Comparison of ENCODE assay signal across 9 cellular contexts in genomic region chr10:3761111-3761686, GRCh38. TPM values are rescaled to one million over a fixed set of nuclear protein-coding genes. Genes with fewer than 3 reads are reported as not detected.
DNase-seq lines count a peak whose midpoint lies in the region; ATAC-seq, FAIRE-seq and TF ChIP-seq lines count a peak whose summit lies in the region.
"Had no signal": no experiment of that assay in that cellular context is flagged by ENCODE, and none has a peak within 500 bp of the region (broad histone marks: within the 10 kb centered on the region; RNA-seq: fewer than 3 reads in every experiment).

No MANE protein-coding gene starts in this region.

- no peak for TF ChIP-seq CTCF in D721Med (IDR thresholded peaks at IDR 0.05; ENCODE audit: insufficient read depth, missing control alignments)
- no peak for TF ChIP-seq CTCF in WERI-Rb-1 (IDR thresholded peaks at IDR 0.05; ENCODE audit: low read depth, low read length)

- CTCF ChIA-PET in activated CD4-positive, alpha-beta memory T cell treated with anti-CD3 and anti-CD28 coated beads for 36 hours (lab: Charles Lee), result interaction anchor here (0.8 to 1.9 kb wide), 5 partner anchors 10 to 565 kb away, joined by 3 to 8 read pairs (median 3); no protein-coding TSS in a partner anchor

- FAIRE-seq in D721Med (lab: Jason Lieb, UNC), result no peak

- H3K9me3 Mint-ChIP-seq in activated T-cell treated with anti-CD3 and anti-CD28 coated beads, Interleukin-2, amount 50 U/mL, for 24 hours, result peaks cover 4% of the 10 kb centered on the region
- H3K9me3 Mint-ChIP-seq in activated CD4-positive, alpha-beta memory T cell treated with anti-CD3 and anti-CD28 coated beads for 36 hours, result peaks cover 11% of the 10 kb centered on the region

- H3K27ac Mint-ChIP-seq in activated T-cell treated with anti-CD3 and anti-CD28 coated beads, Interleukin-2, amount 50 U/mL, for 24 hours, result peak overlapping the region; percentile 92
- peak overlapping the region; percentile 90 for H3K27ac Mint-ChIP-seq in activated CD4-positive, alpha-beta memory T cell treated with anti-CD3 and anti-CD28 coated beads for 36 hours

- H3K36me3 ChIP-seq in WERI-Rb-1, result no peaks in the 10 kb centered on the region

- POLR2A ChIA-PET in activated CD4-positive, alpha-beta memory T cell treated with anti-CD3 and anti-CD28 coated beads for 36 hours (lab: Charles Lee), result interaction anchor here (0.6 to 6.4 kb wide), 12 partner anchors 9 to 582 kb away, joined by 3 to 63 read pairs (median 6); partner anchors contain the start of gene KLF6

- DNase-seq in activated T-cell treated with anti-CD3 and anti-CD28 coated beads, Interleukin-2, amount 50 U/mL, for 24 hours, result no peak
- DNase-seq in activated T-cell treated with anti-CD3 and anti-CD28 coated beads for 4 hours, result no peak
- DNase-seq in activated CD4-positive, alpha-beta memory T cell treated with anti-CD3 and anti-CD28 coated beads for 36 hours, result peak; percentile 48
- peak; percentile 34 for DNase-seq in stimulated activated CD8-positive, alpha-beta memory T cell treated with anti-CD3 and anti-CD28 coated beads, Interleukin-4, amount 100 ng/mL, for 48 hours
- no peak for DNase-seq in NCI-H345 (lab: John Stamatoyannopoulos, UW)
- DNase-seq in D721Med (ENCODE audit: insufficient read length, low spot score), result no peak
- no peak for DNase-seq in WERI-Rb-1

- H3K27ac ChIP-seq in WERI-Rb-1, result no peak overlapping the region
- H3K27ac ChIP-seq: SK-N-MC had no signal

- intact Hi-C loops in activated CD4-positive, alpha-beta memory T cell treated with anti-CD3 and anti-CD28 coated beads for 36 hours (cut with micrococcal nuclease), result loop anchor here (1.0 to 5.0 kb wide), 3 partner anchors 68 to 294 kb away; no protein-coding TSS in a partner anchor

- H3K27me3 ChIP-seq in WERI-Rb-1 (ENCODE audit: insufficient read depth, low read depth, severe bottlenecking), result no peaks in the 10 kb centered on the region

- no peaks in the 10 kb centered on the region for H3K9me3 ChIP-seq in WERI-Rb-1 (ENCODE audit: severe bottlenecking)

- peaks cover 98% of the 10 kb centered on the region for H3K4me1 Mint-ChIP-seq in activated T-cell treated with anti-CD3 and anti-CD28 coated beads, Interleukin-2, amount 50 U/mL, for 24 hours (ENCODE audit: low read depth)
- peaks cover 99% of the 10 kb centered on the region for H3K4me1 Mint-ChIP-seq in activated CD4-positive, alpha-beta memory T cell treated with anti-CD3 and anti-CD28 coated beads for 36 hours (ENCODE audit: low read depth)

- H3K36me3 Mint-ChIP-seq in activated T-cell treated with anti-CD3 and anti-CD28 coated beads, Interleukin-2, amount 50 U/mL, for 24 hours (ENCODE audit: low read depth), result peaks cover 3% of the 10 kb centered on the region
- H3K36me3 Mint-ChIP-seq in activated CD4-positive, alpha-beta memory T cell treated with anti-CD3 and anti-CD28 coated beads for 36 hours, result peaks cover 5% of the 10 kb centered on the region

- H3K4me3 Mint-ChIP-seq in activated T-cell treated with anti-CD3 and anti-CD28 coated beads, Interleukin-2, amount 50 U/mL, for 24 hours, result no peak overlapping the region
- no peak overlapping the region for H3K4me3 Mint-ChIP-seq in activated CD4-positive, alpha-beta memory T cell treated with anti-CD3 and anti-CD28 coated beads for 36 hours

- no peaks in the 10 kb centered on the region for H3K27me3 Mint-ChIP-seq in activated T-cell treated with anti-CD3 and anti-CD28 coated beads, Interleukin-2, amount 50 U/mL, for 24 hours
- no peaks in the 10 kb centered on the region for H3K27me3 Mint-ChIP-seq in activated CD4-positive, alpha-beta memory T cell treated with anti-CD3 and anti-CD28 coated beads for 36 hours

- ATAC-seq in HG03108 (IDR thresholded peaks at IDR 0.05; ENCODE audit: unreplicated experiment), result peak; percentile 36

- no peak overlapping the region for H3K4me3 ChIP-seq in WERI-Rb-1 (ENCODE audit: low read depth, low read length)
- H3K4me3 ChIP-seq: SK-N-MC had no signal

RNA-seq across cellular contexts. Expression of gene KLF6, which starts 23.8 kb away (rescaled TPM):
- total RNA-seq in activated CD4-positive, alpha-beta memory T cell treated with anti-CD3 and anti-CD28 coated beads for 36 hours, result 100 to 1,000 TPM; 144 to 151 TPM

Comparison
In these comparisons a context has a peak if more than half of its experiments do, and no peak if none do; other contexts are left out.
1. DNase-seq: peak in activated CD4-positive, alpha-beta memory T cell treated with anti-CD3 and anti-CD28 coated beads for 36 hours (single experiment) and stimulated activated CD8-positive, alpha-beta memory T cell treated with anti-CD3 and anti-CD28 coated beads, Interleukin-4, amount 100 ng/mL, for 48 hours (single experiment); none in activated T-cell treated with anti-CD3 and anti-CD28 coated beads, Interleukin-2, amount 50 U/mL, for 24 hours (single experiment), activated T-cell treated with anti-CD3 and anti-CD28 coated beads for 4 hours (single experiment), NCI-H345 (single experiment), D721Med (single experiment) and WERI-Rb-1 (single experiment).